Comparison of ENCODE assay signal across 8 cellular contexts in genomic region chr12:68809190-68810026, GRCh38. TPM values are rescaled to one million over a fixed set of nuclear protein-coding genes. Genes with fewer than 3 reads are reported as not detected.
A peak's percentile ranks its signal among the peaks of the same experiment; 100 is the strongest.
DNase-seq lines count a peak whose midpoint lies in the region; ATAC-seq and TF ChIP-seq lines count a peak whose summit lies in the region.

No MANE protein-coding gene starts in this region.

- H3K27me3 ChIP-seq in layer of hippocampus (ENCODE audit: control insufficient read depth, insufficient read depth, low read length) (no peaks in the 10 kb centered on the region), thoracic aorta (replicated peaks; ENCODE audit: insufficient read depth) (no peaks in the 10 kb centered on the region)

- peaks cover 52% of the 10 kb centered on the region for H3K36me3 Mint-ChIP-seq in activated CD4-positive, alpha-beta T cell treated with anti-CD3 and anti-CD28 coated beads, Interleukin-2, amount 10 ng/mL, durations not matched to agents 7 days and 5 days (ENCODE audit: low read depth)
- peaks cover 43% of the 10 kb centered on the region for H3K36me3 Mint-ChIP-seq in activated naive CD8-positive, alpha-beta T cell treated with anti-CD3 and anti-CD28 coated beads, Interleukin-2, amount 50 U/mL, for 24 hours (ENCODE audit: low read depth)

- TF ChIP-seq CTCF in thoracic aorta (IDR thresholded peaks at IDR 0.05) = no peak

- peaks cover 32 to 34% of the 10 kb centered on the region in 2 donors for H3K4me1 ChIP-seq in thoracic aorta (ENCODE audit: control insufficient read depth in 1 of 2, low read depth in 2 of 2)

- peak overlapping the region; percentile 100 for H3K4me3 ChIP-seq in thoracic aorta

- peak; percentile 0 for ATAC-seq in activated naive CD8-positive, alpha-beta T cell treated with anti-CD3 and anti-CD28 coated beads, Interleukin-2, amount 50 U/mL, for 24 hours
- ATAC-seq in thoracic aorta (ENCODE audit: insufficient number of reproducible peaks, low FRiP score, low read depth) (no peak), GM18505 (IDR thresholded peaks at IDR 0.05; ENCODE audit: unreplicated experiment) (no peak)

- H3K4me1 Mint-ChIP-seq in activated CD4-positive, alpha-beta T cell treated with anti-CD3 and anti-CD28 coated beads, Interleukin-2, amount 10 ng/mL, durations not matched to agents 7 days and 5 days = peaks cover 64% of the 10 kb centered on the region
- peaks cover 52% of the 10 kb centered on the region for H3K4me1 Mint-ChIP-seq in activated naive CD8-positive, alpha-beta T cell treated with anti-CD3 and anti-CD28 coated beads, Interleukin-2, amount 50 U/mL, for 24 hours

- peak overlapping the region; percentile 97 for H3K27ac ChIP-seq in layer of hippocampus (ENCODE audit: low read depth, low read length)
- peak overlapping the region; percentile 99 to 100 for H3K27ac ChIP-seq in thoracic aorta

- H3K27me3 Mint-ChIP-seq in activated CD4-positive, alpha-beta T cell treated with anti-CD3 and anti-CD28 coated beads, Interleukin-2, amount 10 ng/mL, durations not matched to agents 7 days and 5 days = no peaks in the 10 kb centered on the region
- H3K27me3 Mint-ChIP-seq in activated naive CD8-positive, alpha-beta T cell treated with anti-CD3 and anti-CD28 coated beads, Interleukin-2, amount 50 U/mL, for 24 hours = peaks cover 2% of the 10 kb centered on the region

- no peaks in the 10 kb centered on the region for H3K9me3 ChIP-seq in thoracic aorta

- POLR2A ChIA-PET in activated CD4-positive, alpha-beta T cell treated with anti-CD3 and anti-CD28 coated beads, Interleukin-2, amount 10 ng/mL, durations not matched to agents 7 days and 5 days (lab: Charles Lee) = no interaction called here

- peaks cover 20% of the 10 kb centered on the region for H3K36me3 ChIP-seq in thoracic aorta

- TF ChIP-seq POLR2A in GM18505 (IDR thresholded peaks at IDR 0.05; ENCODE audit: borderline replicate concordance, extremely low read depth, insufficient read depth, insufficient read length) = no peak

- H3K27ac Mint-ChIP-seq in activated CD4-positive, alpha-beta T cell treated with anti-CD3 and anti-CD28 coated beads, Interleukin-2, amount 10 ng/mL, durations not matched to agents 7 days and 5 days = peak overlapping the region; percentile 100
- H3K27ac Mint-ChIP-seq in activated naive CD8-positive, alpha-beta T cell treated with anti-CD3 and anti-CD28 coated beads, Interleukin-2, amount 50 U/mL, for 24 hours = peak overlapping the region; percentile 97

- peak overlapping the region; percentile 93 for H3K4me3 Mint-ChIP-seq in activated CD4-positive, alpha-beta T cell treated with anti-CD3 and anti-CD28 coated beads, Interleukin-2, amount 10 ng/mL, durations not matched to agents 7 days and 5 days
- peak overlapping the region; percentile 92 for H3K4me3 Mint-ChIP-seq in activated naive CD8-positive, alpha-beta T cell treated with anti-CD3 and anti-CD28 coated beads, Interleukin-2, amount 50 U/mL, for 24 hours

- CTCF ChIA-PET in activated CD4-positive, alpha-beta T cell treated with anti-CD3 and anti-CD28 coated beads, Interleukin-2, amount 10 ng/mL, durations not matched to agents 7 days and 5 days (lab: Charles Lee) = interaction anchor here (0.7 to 2.4 kb wide), 3 partner anchors 9 to 156 kb away, joined by 4 to 25 read pairs (median 9); no protein-coding TSS in a partner anchor

- no peaks in the 10 kb centered on the region for H3K9me3 Mint-ChIP-seq in activated CD4-positive, alpha-beta T cell treated with anti-CD3 and anti-CD28 coated beads, Interleukin-2, amount 10 ng/mL, durations not matched to agents 7 days and 5 days
- H3K9me3 Mint-ChIP-seq in activated naive CD8-positive, alpha-beta T cell treated with anti-CD3 and anti-CD28 coated beads, Interleukin-2, amount 50 U/mL, for 24 hours = no peaks in the 10 kb centered on the region

- DNase-seq in activated CD4-positive, alpha-beta T cell treated with anti-CD3 and anti-CD28 coated beads, Interleukin-2, amount 10 ng/mL, durations not matched to agents 7 days and 5 days = no peak
- DNase-seq in activated CD4-positive, alpha-beta T cell treated with anti-CD3 and anti-CD28 coated beads for 48 hours = no peak
- DNase-seq in activated naive CD8-positive, alpha-beta T cell treated with anti-CD3 and anti-CD28 coated beads, Interleukin-2, amount 50 U/mL, for 24 hours = no peak
- DNase-seq in thoracic aorta (ENCODE audit: low spot score) (no peak), NCI-H2081 (lab: John Stamatoyannopoulos, UW) (no peak), mesenteric fat pad (ENCODE audit: low spot score) (no peak)

RNA-seq across cellular contexts. Expression of gene MDM2, which starts 1.4 kb away (rescaled TPM):
- 100 to 1,000 TPM; 207 to 214 TPM for total RNA-seq in activated CD4-positive, alpha-beta T cell treated with anti-CD3 and anti-CD28 coated beads, Interleukin-2, amount 10 ng/mL, durations not matched to agents 7 days and 5 days
- total RNA-seq in thoracic aorta (100 to 1,000 TPM in 1 of 2 donors, 10 to 100 TPM in 1; 62.0 to 101 TPM), mesenteric fat pad (99.5 TPM)
